23 cellular contexts compared by ENCODE assay signal in the genomic region with DNA sequence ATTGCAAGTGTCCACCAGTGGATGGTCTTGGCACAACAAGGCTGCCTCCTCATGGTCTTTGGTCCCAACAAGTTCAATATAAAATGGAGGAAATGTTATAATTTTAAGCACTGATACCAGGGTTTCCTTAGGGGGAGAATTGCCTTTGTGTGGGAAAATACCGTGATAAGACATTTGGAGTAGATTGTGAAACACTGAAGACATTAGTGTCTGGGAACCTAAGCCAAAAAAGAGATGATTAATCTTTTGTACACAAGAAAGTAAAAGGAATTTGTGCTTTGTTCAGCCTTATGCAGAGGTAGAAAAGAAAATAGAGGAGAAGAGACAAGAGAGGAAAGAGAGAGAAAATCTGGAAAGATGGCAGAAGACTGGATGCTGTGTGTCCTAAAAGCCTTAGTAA. TPM values are rescaled to one million over a fixed set of nuclear protein-coding genes. Genes with fewer than 3 reads are reported as not detected.
DNase-seq lines count a peak whose midpoint lies in the region; ATAC-seq and TF ChIP-seq lines count a peak whose summit lies in the region.
"Had no signal": no experiment of that assay in that cellular context is flagged by ENCODE, and none has a peak within 500 bp of the region (broad histone marks: within the 10 kb centered on the region; RNA-seq: fewer than 3 reads in every experiment).

No MANE protein-coding gene starts in this region.

- H3K4me1 Mint-ChIP-seq in MCF 10A (ENCODE audit: insufficient read depth, unreplicated experiment) (peaks cover 12% of the 10 kb centered on the region), endothelial cell (ENCODE audit: unreplicated experiment) (peaks cover 11% of the 10 kb centered on the region), mesothelial cell of epicardium (peaks cover 35% of the 10 kb centered on the region)
- no peaks in the 10 kb centered on the region for H3K4me1 Mint-ChIP-seq in activated T-helper 17 cell treated with anti-CD3 and anti-CD28 coated beads, Interleukin-2, amount 50 U/mL, for 72 hours
- H3K4me1 Mint-ChIP-seq: CD4-positive, CD25-positive, alpha-beta regulatory T cell had no signal

- no peaks in the 10 kb centered on the region for H3K9me3 ChIP-seq in breast epithelium
- H3K9me3 ChIP-seq: BE2C had no signal

- H3K36me3 ChIP-seq in breast epithelium: no peaks in the 10 kb centered on the region
- H3K36me3 ChIP-seq: BE2C had no signal

- H3K27ac Mint-ChIP-seq in MCF 10A (ENCODE audit: low read depth, unreplicated experiment): no peak overlapping the region
- H3K27ac Mint-ChIP-seq in endothelial cell (ENCODE audit: unreplicated experiment): peak overlapping the region; percentile 32
- peak overlapping the region; percentile 90 for H3K27ac Mint-ChIP-seq in mesothelial cell of epicardium
- no peak overlapping the region for H3K27ac Mint-ChIP-seq in activated T-helper 17 cell treated with anti-CD3 and anti-CD28 coated beads, Interleukin-2, amount 50 U/mL, for 72 hours
- H3K27ac Mint-ChIP-seq: CD4-positive, CD25-positive, alpha-beta regulatory T cell had no signal

- H3K36me3 Mint-ChIP-seq in MCF 10A (ENCODE audit: insufficient read depth, unreplicated experiment): peaks cover 5% of the 10 kb centered on the region
- no peaks in the 10 kb centered on the region for H3K36me3 Mint-ChIP-seq in endothelial cell (ENCODE audit: low read depth, unreplicated experiment)
- peaks cover 9% of the 10 kb centered on the region for H3K36me3 Mint-ChIP-seq in mesothelial cell of epicardium
- no peaks in the 10 kb centered on the region for H3K36me3 Mint-ChIP-seq in activated T-helper 17 cell treated with anti-CD3 and anti-CD28 coated beads, Interleukin-2, amount 50 U/mL, for 72 hours (ENCODE audit: low read depth)

- H3K4me1 ChIP-seq in breast epithelium: no peaks in the 10 kb centered on the region
- H3K4me1 ChIP-seq: BE2C had no signal

- H3K27me3 ChIP-seq in breast epithelium: no peaks in the 10 kb centered on the region
- H3K27me3 ChIP-seq: BE2C had no signal

- no peak overlapping the region for H3K4me3 ChIP-seq in breast epithelium

- no peak overlapping the region for H3K27ac ChIP-seq in breast epithelium

- POLR2A ChIA-PET in MCF 10A (lab: Yijun Ruan, JAX): no interaction called here

- H3K9me3 Mint-ChIP-seq in MCF 10A (ENCODE audit: unreplicated experiment): no peaks in the 10 kb centered on the region
- H3K9me3 Mint-ChIP-seq in endothelial cell (ENCODE audit: unreplicated experiment): no peaks in the 10 kb centered on the region
- H3K9me3 Mint-ChIP-seq in mesothelial cell of epicardium: no peaks in the 10 kb centered on the region
- no peaks in the 10 kb centered on the region for H3K9me3 Mint-ChIP-seq in activated T-helper 17 cell treated with anti-CD3 and anti-CD28 coated beads, Interleukin-2, amount 50 U/mL, for 72 hours

- CTCF ChIA-PET in MCF 10A (lab: Yijun Ruan, JAX): no interaction called here

- ATAC-seq in HG03469 (IDR thresholded peaks at IDR 0.05; ENCODE audit: unreplicated experiment): no peak
- no peak for ATAC-seq in activated T-helper 17 cell treated with anti-CD3 and anti-CD28 coated beads, Interleukin-2, amount 50 U/mL, for 72 hours (replicated peaks)

- no peak for TF ChIP-seq CTCF in MCF 10A (IDR thresholded peaks at IDR 0.05; ENCODE audit: unreplicated experiment)
- no peak for TF ChIP-seq CTCF in breast epithelium (IDR thresholded peaks at IDR 0.05)
- no peak for TF ChIP-seq CTCF in endothelial cell (IDR thresholded peaks at IDR 0.05; ENCODE audit: unreplicated experiment)
- no peak for TF ChIP-seq CTCF in mesothelial cell of epicardium (IDR thresholded peaks at IDR 0.05; ENCODE audit: unreplicated experiment)

- BruUV-seq in MCF 10A (replicated peaks; lab: Mats Ljungman, UMichigan): no TSS peak

- H3K27me3 Mint-ChIP-seq in MCF 10A (ENCODE audit: insufficient read depth, unreplicated experiment): no peaks in the 10 kb centered on the region
- peaks cover 1% of the 10 kb centered on the region for H3K27me3 Mint-ChIP-seq in endothelial cell (ENCODE audit: unreplicated experiment)
- no peaks in the 10 kb centered on the region for H3K27me3 Mint-ChIP-seq in mesothelial cell of epicardium (ENCODE audit: low read depth)
- peaks cover 17% of the 10 kb centered on the region for H3K27me3 Mint-ChIP-seq in activated T-helper 17 cell treated with anti-CD3 and anti-CD28 coated beads, Interleukin-2, amount 50 U/mL, for 72 hours

- peak; percentile 27 for DNase-seq in MCF 10A (ENCODE audit: unreplicated experiment)
- no peak for DNase-seq in breast epithelium (ENCODE audit: low spot score in 2 of 2)
- DNase-seq in endothelial cell (ENCODE audit: low spot score): no peak
- no peak for DNase-seq in mesothelial cell of epicardium (ENCODE audit: low spot score in 2 of 2, unreplicated experiment in 2 of 2)
- no peak for DNase-seq in Kasumi-1 (lab: John Stamatoyannopoulos, UW)
- no peak for DNase-seq in NCI-H2196 (lab: John Stamatoyannopoulos, UW; ENCODE audit: unreplicated experiment)
- DNase-seq: 8988T; BE2C; CD4-positive, CD25-positive, alpha-beta regulatory T cell; COR-L47; DMS 273 treated with DMSO at 0.1 percent for 48 hours; DND-41; H7; NCI-H1105; NCI-H2081 treated with DMSO at 0.1 percent for 48 hours; NCI-H510A treated with DMSO at 0.1 percent for 48 hours; NCI-H774; OCI-M1; Right ventricle myocardium superior had no signal

- no peak for TF ChIP-seq POLR2A in breast epithelium (IDR thresholded peaks at IDR 0.05)

- no peak overlapping the region for H3K4me3 Mint-ChIP-seq in MCF 10A (ENCODE audit: unreplicated experiment)
- no peak overlapping the region for H3K4me3 Mint-ChIP-seq in endothelial cell (ENCODE audit: unreplicated experiment)
- H3K4me3 Mint-ChIP-seq in mesothelial cell of epicardium: no peak overlapping the region
- no peak overlapping the region for H3K4me3 Mint-ChIP-seq in activated T-helper 17 cell treated with anti-CD3 and anti-CD28 coated beads, Interleukin-2, amount 50 U/mL, for 72 hours
- H3K4me3 Mint-ChIP-seq: CD4-positive, CD25-positive, alpha-beta regulatory T cell had no signal

- intact Hi-C loops in MCF 10A (cut with micrococcal nuclease) (no loop called here), breast epithelium (cut with DNase I; ENCODE audit: low total_unique reads) (no loop called here)

RNA-seq across cellular contexts. Expression of gene ST6GALNAC3, which starts 36.1 kb away (rescaled TPM):
- total RNA-seq in MCF 10A (2022) (0.37 and 0.82 TPM in 2 replicates), breast epithelium (10 to 100 TPM in 1 of 3 donors, 1 to 10 TPM in 2; 4.1 to 14.4 (median 8.5) TPM), endothelial cell (ENCODE audit: unreplicated experiment) (46.8 TPM), mesothelial cell of epicardium (62.3 to 64.8 TPM (median 64.6 TPM) in 3 replicates)
- total RNA-seq in activated T-helper 17 cell treated with anti-CD3 and anti-CD28 coated beads, Interleukin-2, amount 50 U/mL, for 72 hours: under 1 TPM; 0.24 to 0.30 TPM
- total RNA-seq: G401, LHCN-M2 had no signal

Comparison
In these comparisons a context has a peak if more than half of its experiments do, and no peak if none do; other contexts are left out.
1. H3K27ac Mint-ChIP-seq: peak in endothelial cell (single experiment) and mesothelial cell of epicardium (single experiment); none in MCF 10A (single experiment) and activated T-helper 17 cell treated with anti-CD3 and anti-CD28 coated beads, Interleukin-2, amount 50 U/mL, for 72 hours (single experiment).